ENCODE assay signal across 1 cellular context in the genomic region with DNA sequence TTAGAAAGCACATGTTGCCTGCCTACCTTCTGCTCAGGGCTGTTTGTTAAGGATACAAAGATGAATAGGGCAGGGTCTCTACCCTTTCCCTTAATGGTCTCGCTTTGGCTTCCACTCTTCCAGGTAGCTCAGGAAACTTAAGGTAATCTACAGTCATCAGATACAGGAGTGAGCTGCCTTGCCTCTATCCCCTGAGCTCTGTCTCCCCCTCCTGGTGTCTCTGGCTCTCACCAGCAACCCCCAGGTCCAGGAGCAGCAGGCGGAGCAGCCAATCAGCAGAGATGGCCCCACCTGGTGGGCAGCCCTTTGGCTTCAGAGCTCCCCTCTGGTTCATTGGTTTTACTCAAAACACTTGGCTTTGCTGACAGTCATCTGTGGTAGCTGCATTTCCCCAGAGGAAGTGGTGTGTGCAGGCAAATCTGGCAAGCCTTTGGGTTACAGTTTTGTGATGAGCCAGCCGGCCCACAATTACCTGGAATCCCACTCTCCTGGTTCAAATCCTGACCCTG.
TF ChIP-seq lines count a peak whose summit lies in the region.

No MANE protein-coding gene starts in this region.

TF ChIP-seq in GM12878, 131 proteins besides CTCF, POLR2A, EP300 and RAD21 (continued from another document and continues in another):
- TF ChIP-seq BRCA1 (IDR thresholded peaks at IDR 0.05; ENCODE audit: low read depth, low read length) (no peak), TBL1XR1 (IDR thresholded peaks at IDR 0.05; ENCODE audit: low read depth, low read length) (peak; percentile 76; the same call in 1 of the 2 replicates), ETV6 (conservative IDR thresholded peaks at IDR 0.05 in 1 of 2, IDR thresholded peaks at IDR 0.05 in 1 of 2; ENCODE audit: borderline replicate concordance in 1 of 2, low read depth in 1 of 2) (peak in 1 of 2 experiments; percentile 67; a peak in 1 of 4 replicates), CREM (IDR thresholded peaks at IDR 0.05; ENCODE audit: low read depth) (peak; percentile 69; the same call in 1 of the 2 replicates), SMAD1 (IDR thresholded peaks at IDR 0.05; ENCODE audit: low read depth, partially characterized antibody) (no peak), SMAD5 (IDR thresholded peaks at IDR 0.05; ENCODE audit: low read depth) (no peak), RCOR1 (conservative IDR thresholded peaks at IDR 0.05; ENCODE audit: low read depth, low read length) (peak; percentile 91; the same call in 1 of the 2 replicates), DPF2 (IDR thresholded peaks at IDR 0.05) (peak; percentile 67), WRNIP1 (IDR thresholded peaks at IDR 0.05; ENCODE audit: borderline replicate concordance, low read depth, low read length) (peak; percentile 94; the same call in 1 of the 2 replicates), ZNF24 (IDR thresholded peaks at IDR 0.05) (no peak), BHLHE40 (IDR thresholded peaks at IDR 0.05; ENCODE audit: borderline replicate concordance in 1 of 2, low read depth in 2 of 2, low read length in 1 of 2) (peak; percentile 54 to 70; a peak in 3 of 4 replicates), MEF2A (IDR thresholded peaks at IDR 0.05; ENCODE audit: insufficient read depth, low read depth, low read length) (peak; percentile 68; the same call in 1 of the 2 replicates), ZBED1 (IDR thresholded peaks at IDR 0.05; ENCODE audit: borderline replicate concordance) (no peak), NFYA (IDR thresholded peaks at IDR 0.05; ENCODE audit: borderline replicate concordance, low read depth, low read length) (no peak), RELA (IDR thresholded peaks at IDR 0.05; ENCODE audit: borderline replicate concordance, partially characterized antibody) (peak; percentile 65), RB1 (IDR thresholded peaks at IDR 0.05; ENCODE audit: borderline replicate concordance) (peak; percentile 49; the same call in 1 of the 2 replicates), ESRRA (IDR thresholded peaks at IDR 0.05; ENCODE audit: low read length) (peak; percentile 56; the same call in 1 of the 2 replicates), FOXM1 (IDR thresholded peaks at IDR 0.05; ENCODE audit: low read depth, low read length) (peak; percentile 67), HDGF (IDR thresholded peaks at IDR 0.05) (0 out of 2 replicates have a peak, but pooled peaks have one; percentile 42), PML (IDR thresholded peaks at IDR 0.05; ENCODE audit: low read length) (no peak), GATAD2B (conservative IDR thresholded peaks at IDR 0.05; ENCODE audit: low read depth) (0 out of 2 replicates have a peak, but pooled peaks have one; percentile 40), YBX1 (IDR thresholded peaks at IDR 0.05) (no peak), RUNX3 (IDR thresholded peaks at IDR 0.05; ENCODE audit: low read length) (peak; percentile 93), ATF7 (IDR thresholded peaks at IDR 0.05; ENCODE audit: low read depth) (peak; percentile 67), NR2F1 (conservative IDR thresholded peaks at IDR 0.05) (peak; percentile 69; the same call in 1 of the 2 replicates), PAX8 (IDR thresholded peaks at IDR 0.05) (no peak), JUNB (IDR thresholded peaks at IDR 0.05) (peak; percentile 43), JUND (IDR thresholded peaks at IDR 0.05; ENCODE audit: low read depth, low read length) (peak; percentile 59; the same call in 1 of the 2 replicates), BCL11A (IDR thresholded peaks at IDR 0.05; ENCODE audit: low read depth, low read length) (peak; percentile 78; the same call in 1 of the 2 replicates), NBN (IDR thresholded peaks at IDR 0.05) (peak; percentile 85), CBX5 (IDR thresholded peaks at IDR 0.05; ENCODE audit: low read depth) (0 out of 2 replicates have a peak, but pooled peaks have one; percentile 62), ZNF384 (IDR thresholded peaks at IDR 0.05; ENCODE audit: borderline replicate concordance, low read depth, low read length) (no peak), SREBF1 (IDR thresholded peaks at IDR 0.05; ENCODE audit: low read length) (no peak), EED (IDR thresholded peaks at IDR 0.05; ENCODE audit: low read depth) (peak; percentile 83), IKZF2 (IDR thresholded peaks at IDR 0.05) (peak; percentile 83 to 86), YY1 (IDR thresholded peaks at IDR 0.05; ENCODE audit: low read depth, low read length) (peak; percentile 80)
- TF ChIP-seq, protein P1, sequence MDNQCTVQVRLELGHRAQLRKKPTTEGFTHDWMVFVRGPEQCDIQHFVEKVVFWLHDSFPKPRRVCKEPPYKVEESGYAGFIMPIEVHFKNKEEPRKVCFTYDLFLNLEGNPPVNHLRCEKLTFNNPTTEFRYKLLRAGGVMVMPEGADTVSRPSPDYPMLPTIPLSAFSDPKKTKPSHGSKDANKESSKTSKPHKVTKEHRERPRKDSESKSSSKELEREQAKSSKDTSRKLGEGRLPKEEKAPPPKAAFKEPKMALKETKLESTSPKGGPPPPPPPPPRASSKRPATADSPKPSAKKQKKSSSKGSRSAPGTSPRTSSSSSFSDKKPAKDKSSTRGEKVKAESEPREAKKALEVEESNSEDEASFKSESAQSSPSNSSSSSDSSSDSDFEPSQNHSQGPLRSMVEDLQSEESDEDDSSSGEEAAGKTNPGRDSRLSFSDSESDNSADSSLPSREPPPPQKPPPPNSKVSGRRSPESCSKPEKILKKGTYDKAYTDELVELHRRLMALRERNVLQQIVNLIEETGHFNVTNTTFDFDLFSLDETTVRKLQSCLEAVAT (IDR thresholded peaks at IDR 0.05) = 0 out of 2 replicates have a peak, but pooled peaks have one; percentile 63
- TF ChIP-seq, protein P2, sequence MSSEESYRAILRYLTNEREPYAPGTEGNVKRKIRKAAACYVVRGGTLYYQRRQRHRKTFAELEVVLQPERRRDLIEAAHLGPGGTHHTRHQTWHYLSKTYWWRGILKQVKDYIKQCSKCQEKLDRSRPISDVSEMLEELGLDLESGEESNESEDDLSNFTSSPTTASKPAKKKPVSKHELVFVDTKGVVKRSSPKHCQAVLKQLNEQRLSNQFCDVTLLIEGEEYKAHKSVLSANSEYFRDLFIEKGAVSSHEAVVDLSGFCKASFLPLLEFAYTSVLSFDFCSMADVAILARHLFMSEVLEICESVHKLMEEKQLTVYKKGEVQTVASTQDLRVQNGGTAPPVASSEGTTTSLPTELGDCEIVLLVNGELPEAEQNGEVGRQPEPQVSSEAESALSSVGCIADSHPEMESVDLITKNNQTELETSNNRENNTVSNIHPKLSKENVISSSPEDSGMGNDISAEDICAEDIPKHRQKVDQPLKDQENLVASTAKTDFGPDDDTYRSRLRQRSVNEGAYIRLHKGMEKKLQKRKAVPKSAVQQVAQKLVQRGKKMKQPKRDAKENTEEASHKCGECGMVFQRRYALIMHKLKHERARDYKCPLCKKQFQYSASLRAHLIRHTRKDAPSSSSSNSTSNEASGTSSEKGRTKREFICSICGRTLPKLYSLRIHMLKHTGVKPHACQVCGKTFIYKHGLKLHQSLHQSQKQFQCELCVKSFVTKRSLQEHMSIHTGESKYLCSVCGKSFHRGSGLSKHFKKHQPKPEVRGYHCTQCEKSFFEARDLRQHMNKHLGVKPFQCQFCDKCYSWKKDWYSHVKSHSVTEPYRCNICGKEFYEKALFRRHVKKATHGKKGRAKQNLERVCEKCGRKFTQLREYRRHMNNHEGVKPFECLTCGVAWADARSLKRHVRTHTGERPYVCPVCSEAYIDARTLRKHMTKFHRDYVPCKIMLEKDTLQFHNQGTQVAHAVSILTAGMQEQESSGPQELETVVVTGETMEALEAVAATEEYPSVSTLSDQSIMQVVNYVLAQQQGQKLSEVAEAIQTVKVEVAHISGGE (CRISPR knock-in tag; IDR thresholded peaks at IDR 0.05) = no peak
- TF ChIP-seq, protein P3, sequence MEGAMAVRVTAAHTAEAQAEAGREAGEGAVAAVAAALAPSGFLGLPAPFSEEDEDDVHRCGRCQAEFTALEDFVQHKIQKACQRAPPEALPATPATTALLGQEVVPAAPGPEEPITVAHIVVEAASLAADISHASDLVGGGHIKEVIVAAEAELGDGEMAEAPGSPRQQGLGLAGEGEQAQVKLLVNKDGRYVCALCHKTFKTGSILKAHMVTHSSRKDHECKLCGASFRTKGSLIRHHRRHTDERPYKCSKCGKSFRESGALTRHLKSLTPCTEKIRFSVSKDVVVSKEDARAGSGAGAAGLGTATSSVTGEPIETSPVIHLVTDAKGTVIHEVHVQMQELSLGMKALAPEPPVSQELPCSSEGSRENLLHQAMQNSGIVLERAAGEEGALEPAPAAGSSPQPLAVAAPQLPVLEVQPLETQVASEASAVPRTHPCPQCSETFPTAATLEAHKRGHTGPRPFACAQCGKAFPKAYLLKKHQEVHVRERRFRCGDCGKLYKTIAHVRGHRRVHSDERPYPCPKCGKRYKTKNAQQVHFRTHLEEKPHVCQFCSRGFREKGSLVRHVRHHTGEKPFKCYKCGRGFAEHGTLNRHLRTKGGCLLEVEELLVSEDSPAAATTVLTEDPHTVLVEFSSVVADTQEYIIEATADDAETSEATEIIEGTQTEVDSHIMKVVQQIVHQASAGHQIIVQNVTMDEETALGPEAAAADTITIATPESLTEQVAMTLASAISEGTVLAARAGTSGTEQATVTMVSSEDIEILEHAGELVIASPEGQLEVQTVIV (IDR thresholded peaks at IDR 0.05; ENCODE audit: borderline replicate concordance, partially characterized antibody) = no peak
- TF ChIP-seq, protein P4, sequence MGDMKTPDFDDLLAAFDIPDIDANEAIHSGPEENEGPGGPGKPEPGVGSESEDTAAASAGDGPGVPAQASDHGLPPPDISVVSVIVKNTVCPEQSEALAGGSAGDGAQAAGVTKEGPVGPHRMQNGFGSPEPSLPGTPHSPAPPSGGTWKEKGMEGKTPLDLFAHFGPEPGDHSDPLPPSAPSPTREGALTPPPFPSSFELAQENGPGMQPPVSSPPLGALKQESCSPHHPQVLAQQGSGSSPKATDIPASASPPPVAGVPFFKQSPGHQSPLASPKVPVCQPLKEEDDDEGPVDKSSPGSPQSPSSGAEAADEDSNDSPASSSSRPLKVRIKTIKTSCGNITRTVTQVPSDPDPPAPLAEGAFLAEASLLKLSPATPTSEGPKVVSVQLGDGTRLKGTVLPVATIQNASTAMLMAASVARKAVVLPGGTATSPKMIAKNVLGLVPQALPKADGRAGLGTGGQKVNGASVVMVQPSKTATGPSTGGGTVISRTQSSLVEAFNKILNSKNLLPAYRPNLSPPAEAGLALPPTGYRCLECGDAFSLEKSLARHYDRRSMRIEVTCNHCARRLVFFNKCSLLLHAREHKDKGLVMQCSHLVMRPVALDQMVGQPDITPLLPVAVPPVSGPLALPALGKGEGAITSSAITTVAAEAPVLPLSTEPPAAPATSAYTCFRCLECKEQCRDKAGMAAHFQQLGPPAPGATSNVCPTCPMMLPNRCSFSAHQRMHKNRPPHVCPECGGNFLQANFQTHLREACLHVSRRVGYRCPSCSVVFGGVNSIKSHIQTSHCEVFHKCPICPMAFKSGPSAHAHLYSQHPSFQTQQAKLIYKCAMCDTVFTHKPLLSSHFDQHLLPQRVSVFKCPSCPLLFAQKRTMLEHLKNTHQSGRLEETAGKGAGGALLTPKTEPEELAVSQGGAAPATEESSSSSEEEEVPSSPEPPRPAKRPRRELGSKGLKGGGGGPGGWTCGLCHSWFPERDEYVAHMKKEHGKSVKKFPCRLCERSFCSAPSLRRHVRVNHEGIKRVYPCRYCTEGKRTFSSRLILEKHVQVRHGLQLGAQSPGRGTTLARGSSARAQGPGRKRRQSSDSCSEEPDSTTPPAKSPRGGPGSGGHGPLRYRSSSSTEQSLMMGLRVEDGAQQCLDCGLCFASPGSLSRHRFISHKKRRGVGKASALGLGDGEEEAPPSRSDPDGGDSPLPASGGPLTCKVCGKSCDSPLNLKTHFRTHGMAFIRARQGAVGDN (IDR thresholded peaks at IDR 0.05) = peak; percentile 56; the same call in 1 of the 2 replicates
- TF ChIP-seq, protein P5, sequence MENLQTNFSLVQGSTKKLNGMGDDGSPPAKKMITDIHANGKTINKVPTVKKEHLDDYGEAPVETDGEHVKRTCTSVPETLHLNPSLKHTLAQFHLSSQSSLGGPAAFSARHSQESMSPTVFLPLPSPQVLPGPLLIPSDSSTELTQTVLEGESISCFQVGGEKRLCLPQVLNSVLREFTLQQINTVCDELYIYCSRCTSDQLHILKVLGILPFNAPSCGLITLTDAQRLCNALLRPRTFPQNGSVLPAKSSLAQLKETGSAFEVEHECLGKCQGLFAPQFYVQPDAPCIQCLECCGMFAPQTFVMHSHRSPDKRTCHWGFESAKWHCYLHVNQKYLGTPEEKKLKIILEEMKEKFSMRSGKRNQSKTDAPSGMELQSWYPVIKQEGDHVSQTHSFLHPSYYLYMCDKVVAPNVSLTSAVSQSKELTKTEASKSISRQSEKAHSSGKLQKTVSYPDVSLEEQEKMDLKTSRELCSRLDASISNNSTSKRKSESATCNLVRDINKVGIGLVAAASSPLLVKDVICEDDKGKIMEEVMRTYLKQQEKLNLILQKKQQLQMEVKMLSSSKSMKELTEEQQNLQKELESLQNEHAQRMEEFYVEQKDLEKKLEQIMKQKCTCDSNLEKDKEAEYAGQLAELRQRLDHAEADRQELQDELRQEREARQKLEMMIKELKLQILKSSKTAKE (IDR thresholded peaks at IDR 0.05; ENCODE audit: low read depth, poor library complexity, severe bottlenecking) = peak; percentile 66
- TF ChIP-seq, protein P6, sequence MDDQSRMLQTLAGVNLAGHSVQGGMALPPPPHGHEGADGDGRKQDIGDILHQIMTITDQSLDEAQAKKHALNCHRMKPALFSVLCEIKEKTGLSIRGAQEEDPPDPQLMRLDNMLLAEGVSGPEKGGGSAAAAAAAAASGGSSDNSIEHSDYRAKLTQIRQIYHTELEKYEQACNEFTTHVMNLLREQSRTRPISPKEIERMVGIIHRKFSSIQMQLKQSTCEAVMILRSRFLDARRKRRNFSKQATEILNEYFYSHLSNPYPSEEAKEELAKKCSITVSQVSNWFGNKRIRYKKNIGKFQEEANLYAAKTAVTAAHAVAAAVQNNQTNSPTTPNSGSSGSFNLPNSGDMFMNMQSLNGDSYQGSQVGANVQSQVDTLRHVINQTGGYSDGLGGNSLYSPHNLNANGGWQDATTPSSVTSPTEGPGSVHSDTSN (IDR thresholded peaks at IDR 0.05; ENCODE audit: insufficient replicate concordance, low read depth, low read length) = peak; percentile 96
- TF ChIP-seq, protein P7, sequence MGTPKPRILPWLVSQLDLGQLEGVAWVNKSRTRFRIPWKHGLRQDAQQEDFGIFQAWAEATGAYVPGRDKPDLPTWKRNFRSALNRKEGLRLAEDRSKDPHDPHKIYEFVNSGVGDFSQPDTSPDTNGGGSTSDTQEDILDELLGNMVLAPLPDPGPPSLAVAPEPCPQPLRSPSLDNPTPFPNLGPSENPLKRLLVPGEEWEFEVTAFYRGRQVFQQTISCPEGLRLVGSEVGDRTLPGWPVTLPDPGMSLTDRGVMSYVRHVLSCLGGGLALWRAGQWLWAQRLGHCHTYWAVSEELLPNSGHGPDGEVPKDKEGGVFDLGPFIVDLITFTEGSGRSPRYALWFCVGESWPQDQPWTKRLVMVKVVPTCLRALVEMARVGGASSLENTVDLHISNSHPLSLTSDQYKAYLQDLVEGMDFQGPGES (IDR thresholded peaks at IDR 0.05) = peak; percentile 48; the same call in 1 of the 2 replicates
